14 cellular contexts compared by ENCODE assay signal in genomic region chr16:67922740-67923139, GRCh38. TPM values are rescaled to one million over a fixed set of nuclear protein-coding genes. Genes with fewer than 3 reads are reported as not detected.
DNase-seq lines count a peak whose midpoint lies in the region; ATAC-seq and TF ChIP-seq lines count a peak whose summit lies in the region.
"Had no signal": no experiment of that assay in that cellular context is flagged by ENCODE, and none has a peak within 500 bp of the region (broad histone marks: within the 10 kb centered on the region; RNA-seq: fewer than 3 reads in every experiment).

No MANE protein-coding gene starts in this region.

- H3K23me2 ChIP-seq in H9 (ENCODE audit: insufficient read length, low read depth, low read length, poor library complexity, severe bottlenecking) = no peaks in the 10 kb centered on the region

- intact Hi-C loops in CD8-positive, alpha-beta T cell (cut with DNase I, micrococcal nuclease) = loop anchor here in 1 of 2 experiments (10.0 kb wide), 1 partner anchor 398 kb away; the partner anchor contains the start of gene RIPOR1
- intact Hi-C loops in spleen (cut with DNase I; ENCODE audit: low total_unique reads) = loop anchor here (10.0 kb wide), 1 partner anchor 248 kb away; no protein-coding TSS in a partner anchor
- intact Hi-C loops in gastrocnemius medialis (cut with DNase I; ENCODE audit: low total_unique reads) = loop anchor here (10.0 kb wide), 1 partner anchor 248 kb away; no protein-coding TSS in a partner anchor

- no peak overlapping the region for H3K14ac ChIP-seq in mesenchymal stem cell (ENCODE audit: low read length in 2 of 2)
- H3K14ac ChIP-seq in H9 (ENCODE audit: insufficient read depth, low read length) = no peak overlapping the region

- TF ChIP-seq POLR2A in spleen (IDR thresholded peaks at IDR 0.05) (no peak), gastrocnemius medialis (IDR thresholded peaks at IDR 0.05) (no peak)

- no peak overlapping the region for H2BK12ac ChIP-seq in mesenchymal stem cell (ENCODE audit: low read length in 2 of 2)
- no peak overlapping the region for H2BK12ac ChIP-seq in H9 (ENCODE audit: insufficient read length, low read depth, low read length)

- CTCF ChIA-PET in CD8-positive, alpha-beta T cell (lab: Charles Lee) = interaction anchor here (1.4 to 1.6 kb wide), 3 partner anchors 15 to 40 kb away, joined by 3 to 8 read pairs (median 4); partner anchors contain the start of gene NRN1L

- H3K4me1 Mint-ChIP-seq in CD8-positive, alpha-beta T cell (ENCODE audit: low read depth) = peaks cover 7% of the 10 kb centered on the region
- H3K4me1 Mint-ChIP-seq in H9 = peaks cover 7 to 16% of the 10 kb centered on the region in 2 experiments; a peak in 3 of 4 replicates

- H4K20me1 ChIP-seq in Karpas-422 (ENCODE audit: insufficient read depth, low read depth, low read length) (no peaks in the 10 kb centered on the region), H9 (ENCODE audit: control insufficient read depth, insufficient read depth, insufficient read length) (no peaks in the 10 kb centered on the region)

- H3K23ac ChIP-seq in mesenchymal stem cell (ENCODE audit: low read length in 2 of 2) (no peak overlapping the region), H9 (ENCODE audit: insufficient read length, low read depth, low read length) (no peak overlapping the region)

- H3K9me2 ChIP-seq in Karpas-422 (replicated peaks; ENCODE audit: insufficient read depth, low read length) = no peaks in the 10 kb centered on the region

- 88% methylated on average over 8 of the region's 8 CpGs for WGBS in mesenchymal stem cell
- WGBS in spleen, 5 donors = 78 to 91% (median 86%) methylated on average over 4 to 8 of the region's 8 CpGs
- WGBS in H9 (ENCODE audit: extremely low coverage, insufficient read length, low lambda C conversion rate) = no CpG with 5 or more reads among the region's 8 CpGs

- H3K4me1 ChIP-seq in CD8-positive, alpha-beta T cell (ENCODE audit: insufficient read depth, low read length) = no peaks in the 10 kb centered on the region
- peaks cover 12% of the 10 kb centered on the region for H3K4me1 ChIP-seq in Karpas-422 (ENCODE audit: low read length)
- peaks cover 23% of the 10 kb centered on the region for H3K4me1 ChIP-seq in mesenchymal stem cell (ENCODE audit: control insufficient read depth, insufficient read depth, low read depth, low read length)
- peaks cover 5 to 47% (median 24%) of the 10 kb centered on the region in 6 donors for H3K4me1 ChIP-seq in spleen
- H3K4me1 ChIP-seq in gastrocnemius medialis = peaks cover 75 to 86% of the 10 kb centered on the region in 2 donors
- H3K4me1 ChIP-seq in H9 (ENCODE audit: insufficient read depth, low read length) = no peaks in the 10 kb centered on the region
- H3K4me1 ChIP-seq: colonic mucosa had no signal

- TF ChIP-seq CTCF in CD8-positive, alpha-beta T cell (IDR thresholded peaks at IDR 0.05) = no peak
- TF ChIP-seq CTCF in spleen (IDR thresholded peaks at IDR 0.05 in 8 of 11, conservative IDR thresholded peaks at IDR 0.05 in 3 of 11) (no peak), gastrocnemius medialis (IDR thresholded peaks at IDR 0.05 in 4 of 5, conservative IDR thresholded peaks at IDR 0.05 in 1 of 5) (no peak), H9 (conservative IDR thresholded peaks at IDR 0.05) (no peak)

- peaks cover 8% of the 10 kb centered on the region; the same call in 1 of the 2 replicates for H3K79me2 ChIP-seq in Karpas-422 (ENCODE audit: low read length)
- H3K79me2 ChIP-seq in H9 (ENCODE audit: insufficient read depth, low read length) = no peaks in the 10 kb centered on the region

- H3K27me3 Mint-ChIP-seq in CD8-positive, alpha-beta T cell (ENCODE audit: low read depth) = no peaks in the 10 kb centered on the region
- H3K27me3 Mint-ChIP-seq in H9 (ENCODE audit: low read depth) = no peaks in the 10 kb centered on the region
- H3K27me3 Mint-ChIP-seq: IgD-negative memory B cell had no signal

- H3K4me2 ChIP-seq in Karpas-422 (ENCODE audit: low read depth, low read length, poor library complexity, severe bottlenecking) = no peak overlapping the region
- no peak overlapping the region for H3K4me2 ChIP-seq in mesenchymal stem cell (ENCODE audit: low read length, poor library complexity, severe bottlenecking)
- H3K4me2 ChIP-seq in H9 (ENCODE audit: insufficient read depth, insufficient read length, low read length) = no peak overlapping the region
- H3K4me2 ChIP-seq: PC-9 had no signal

- peaks cover 53% of the 10 kb centered on the region for H3K36me3 Mint-ChIP-seq in CD8-positive, alpha-beta T cell
- H3K36me3 Mint-ChIP-seq in H9 (ENCODE audit: insufficient read depth in 1 of 3, low read depth in 3 of 3) = peaks cover 1 to 9% (median 2%) of the 10 kb centered on the region in 3 experiments; a peak in 4 of 7 replicates

- no peaks in the 10 kb centered on the region for H3K9me3 Mint-ChIP-seq in CD8-positive, alpha-beta T cell
- H3K9me3 Mint-ChIP-seq in H9 = no peaks in the 10 kb centered on the region
- H3K9me3 Mint-ChIP-seq: IgD-negative memory B cell had no signal

- no peak overlapping the region for H2BK15ac ChIP-seq in mesenchymal stem cell (ENCODE audit: low read depth, poor library complexity, severe bottlenecking)
- H2BK15ac ChIP-seq in H9 (ENCODE audit: low read depth, low read length) = no peak overlapping the region

- POLR2A ChIA-PET in CD8-positive, alpha-beta T cell (lab: Charles Lee) = no interaction called here

- H3K9ac ChIP-seq in Karpas-422 (ENCODE audit: low read length) (no peak overlapping the region), mesenchymal stem cell (ENCODE audit: low read length) (peak overlapping the region; percentile 21), H9 (ENCODE audit: extremely low read depth, insufficient read length, low read length) (no peak overlapping the region)

- no peak for ATAC-seq in CD8-positive, alpha-beta T cell
- ATAC-seq in gastrocnemius medialis = no peak

- peak in 1 of 7 experiments; percentile 2 for DNase-seq in CD8-positive, alpha-beta T cell
- peak; percentile 41 for DNase-seq in Karpas-422
- peak; percentile 74 for DNase-seq in RPMI8226
- DNase-seq in mesenchymal stem cell = no peak
- no peak for DNase-seq in NCI-H226
- no peak for DNase-seq in spleen
- no peak for DNase-seq in gastrocnemius medialis
- no peak for DNase-seq in H9
- DNase-seq: colonic mucosa, esophagus squamous epithelium, NCI-H1930, PC-9, transverse colon had no signal

- no peaks in the 10 kb centered on the region for H3K27me3 ChIP-seq in CD8-positive, alpha-beta T cell (ENCODE audit: insufficient read depth, low read length)
- H3K27me3 ChIP-seq in Karpas-422 (ENCODE audit: low read length) (no peaks in the 10 kb centered on the region), mesenchymal stem cell (ENCODE audit: control insufficient read depth in 1 of 2, insufficient read depth in 1 of 2, low read length in 2 of 2) (no peaks in the 10 kb centered on the region), spleen (replicated peaks in 1 of 7) (no peaks in the 10 kb centered on the region), gastrocnemius medialis (no peaks in the 10 kb centered on the region), H9 (ENCODE audit: insufficient read depth, low read length) (no peaks in the 10 kb centered on the region)
- H3K27me3 ChIP-seq: colonic mucosa, esophagus squamous epithelium, transverse colon had no signal

- peak overlapping the region; percentile 22 for H3K27ac Mint-ChIP-seq in CD8-positive, alpha-beta T cell
- H3K27ac Mint-ChIP-seq in H9 = 0 out of 7 replicates have a peak overlapping the region, but pooled peaks of 1 of the 3 experiments have one; percentile 53

- no peak overlapping the region for H3K27ac ChIP-seq in CD8-positive, alpha-beta T cell (ENCODE audit: low read depth, low read length)
- H3K27ac ChIP-seq in Karpas-422 (ENCODE audit: low read length) = no peak overlapping the region
- no peak overlapping the region for H3K27ac ChIP-seq in mesenchymal stem cell (ENCODE audit: low read length, poor library complexity, severe bottlenecking)
- no peak overlapping the region for H3K27ac ChIP-seq in spleen
- H3K27ac ChIP-seq in gastrocnemius medialis = peak overlapping the region in 2 of 4 donors; percentile 66 to 81
- no peak overlapping the region for H3K27ac ChIP-seq in H9 (ENCODE audit: insufficient read length, low read depth, low read length)
- H3K27ac ChIP-seq: colonic mucosa, PC-9, transverse colon had no signal

- no peak overlapping the region for H4K8ac ChIP-seq in mesenchymal stem cell (ENCODE audit: low read length)
- no peak overlapping the region for H4K8ac ChIP-seq in H9 (replicated peaks; ENCODE audit: insufficient read length, low read depth, low read length)

- H3K4ac ChIP-seq in mesenchymal stem cell (ENCODE audit: low read depth in 1 of 2, low read length in 2 of 2) = no peak overlapping the region
- no peak overlapping the region for H3K4ac ChIP-seq in H9 (ENCODE audit: low read depth, low read length)

- H2BK5ac ChIP-seq in mesenchymal stem cell (ENCODE audit: low read depth, low read length, poor library complexity, severe bottlenecking) (no peak overlapping the region), H9 (ENCODE audit: insufficient read length, low read length) (no peak overlapping the region)

- H3K79me1 ChIP-seq in mesenchymal stem cell (replicated peaks; ENCODE audit: low read length, poor library complexity, severe bottlenecking) (peaks cover 49% of the 10 kb centered on the region), H9 (ENCODE audit: insufficient read depth, low read depth, low read length, poor library complexity, severe bottlenecking) (no peaks in the 10 kb centered on the region)

- H3T11ph ChIP-seq in H9 (ENCODE audit: low read length) = no peak overlapping the region

- H3K4me3 ChIP-seq in CD8-positive, alpha-beta T cell (ENCODE audit: low read depth, low read length) = no peak overlapping the region
- H3K4me3 ChIP-seq in Karpas-422 (ENCODE audit: low read length) (no peak overlapping the region), mesenchymal stem cell (ENCODE audit: insufficient read depth in 1 of 2, low read depth in 1 of 2, low read length in 2 of 2) (no peak overlapping the region), spleen (no peak overlapping the region), gastrocnemius medialis (no peak overlapping the region)
- H3K4me3 ChIP-seq: colonic mucosa, esophagus squamous epithelium, PC-9, transverse colon had no signal

- no peak overlapping the region for H2BK120ac ChIP-seq in mesenchymal stem cell (ENCODE audit: low read depth, low read length)
- no peak overlapping the region for H2BK120ac ChIP-seq in H9 (ENCODE audit: low read depth, low read length, poor library complexity, severe bottlenecking)

- H3K36me3 ChIP-seq in CD8-positive, alpha-beta T cell (ENCODE audit: insufficient read depth, low read length) = peaks cover 8% of the 10 kb centered on the region
- H3K36me3 ChIP-seq in Karpas-422 (ENCODE audit: insufficient read depth, low read length) (no peaks in the 10 kb centered on the region), mesenchymal stem cell (ENCODE audit: control insufficient read depth in 1 of 2, insufficient read depth in 2 of 2, low read depth in 1 of 2, low read length in 2 of 2) (peaks cover 17 to 51% of the 10 kb centered on the region in 2 experiments), spleen (peaks cover 0 to 94% (median 10%) of the 10 kb centered on the region in 6 donors), gastrocnemius medialis (peaks cover 0 to 7% of the 10 kb centered on the region in 2 donors)
- H3K36me3 ChIP-seq: colonic mucosa had no signal

- in situ Hi-C loops in gastrocnemius medialis (cut with MboI; ENCODE audit: low sequenced_read_pairs in 4 of 4) = loop anchor here in 3 of 4 donors (10.0 kb wide), 2 partner anchors 98 to 108 kb away; no protein-coding TSS in a partner anchor

- H4K91ac ChIP-seq in mesenchymal stem cell (ENCODE audit: low read length) = no peak overlapping the region
- H4K91ac ChIP-seq in H9 (ENCODE audit: insufficient read length, low read depth, low read length) = no peak overlapping the region

- no peaks in the 10 kb centered on the region for H3K9me3 ChIP-seq in CD8-positive, alpha-beta T cell (ENCODE audit: low read length)
- H3K9me3 ChIP-seq in Karpas-422 (ENCODE audit: low read length) = no peaks in the 10 kb centered on the region
- H3K9me3 ChIP-seq in mesenchymal stem cell (ENCODE audit: control insufficient read depth, low read length) = no peaks in the 10 kb centered on the region
- H3K9me3 ChIP-seq in spleen = no peaks in the 10 kb centered on the region
- H3K9me3 ChIP-seq in gastrocnemius medialis = no peaks in the 10 kb centered on the region
- H3K9me3 ChIP-seq in H9 (ENCODE audit: control insufficient read depth, low read depth, low read length) = no peaks in the 10 kb centered on the region
- H3K9me3 ChIP-seq: colonic mucosa, esophagus squamous epithelium, transverse colon had no signal

- no peak overlapping the region for H4K5ac ChIP-seq in H9 (ENCODE audit: insufficient read length, low read depth, low read length)

- no peak overlapping the region for H2AFZ ChIP-seq in Karpas-422 (ENCODE audit: low read length)
- no peak overlapping the region for H2AFZ ChIP-seq in mesenchymal stem cell (ENCODE audit: low read depth, low read length)
- no peak overlapping the region for H2AFZ ChIP-seq in H9 (ENCODE audit: low read length)
- H2AFZ ChIP-seq: PC-9 had no signal

- H3K18ac ChIP-seq in mesenchymal stem cell (ENCODE audit: low read depth in 1 of 2, low read length in 2 of 2) (no peak overlapping the region), H9 (ENCODE audit: insufficient read length, low read depth, low read length) (no peak overlapping the region)

- no peak overlapping the region for H3K56ac ChIP-seq in H9 (ENCODE audit: insufficient read length, low read depth, low read length)

- no peak overlapping the region for H2BK20ac ChIP-seq in H9 (ENCODE audit: low read depth, low read length, poor library complexity, severe bottlenecking)

- H2AK5ac ChIP-seq in mesenchymal stem cell (ENCODE audit: low read length, severe bottlenecking) (no peak overlapping the region), H9 (ENCODE audit: insufficient read length, low read length) (no peak overlapping the region)

- no peak overlapping the region for H3K4me3 Mint-ChIP-seq in CD8-positive, alpha-beta T cell
- H3K4me3 Mint-ChIP-seq in H9 = no peak overlapping the region

RNA-seq across cellular contexts. Expression of gene CTRL, which starts 8.9 kb away (rescaled TPM):
- 10 to 100 TPM; 16.6 to 18.6 TPM for total RNA-seq in CD8-positive, alpha-beta T cell
- total RNA-seq in Karpas-422 (2014; rRNA removed; shearing (Covaris generic); ENCODE audit: low replicate concordance) = 1.0 and 1.6 TPM in 2 replicates
- polyA plus RNA-seq in mesenchymal stem cell (2013, experiment 1 of 2) = 0.43 TPM
- 0.38 TPM for polyA plus RNA-seq in mesenchymal stem cell (2013, experiment 2 of 2)
- total RNA-seq in spleen = 1 to 10 TPM; 2.0 to 8.5 (median 4.6) TPM
- 10 to 100 TPM in 1 of 3 donors, 1 to 10 TPM in 2; 2.7 to 10.3 (median 4.8) TPM for polyA plus RNA-seq in spleen
- total RNA-seq in gastrocnemius medialis = under 1 TPM in 1 of 4 donors, not detected in 3; 0.27 TPM
- 2.7 and 3.3 TPM in 2 replicates for total RNA-seq in H9 (2021)

RNA-seq across cellular contexts. Expression of gene PSMB10, which starts 13.9 kb away (rescaled TPM):
- 10 to 100 TPM; 82.0 to 83.9 TPM for total RNA-seq in CD8-positive, alpha-beta T cell
- 92.4 and 264 TPM in 2 replicates for total RNA-seq in Karpas-422 (2014; rRNA removed; shearing (Covaris generic); ENCODE audit: low replicate concordance)
- 102 TPM for polyA plus RNA-seq in mesenchymal stem cell (2013, experiment 1 of 2)
- polyA plus RNA-seq in mesenchymal stem cell (2013, experiment 2 of 2) = 104 TPM
- total RNA-seq in spleen (100 to 1,000 TPM in 6 of 7 donors, 10 to 100 TPM in 1; 80.3 to 152 (median 128) TPM), gastrocnemius medialis (10 to 100 TPM; 18.3 to 41.4 (median 23.9) TPM), H9 (2021) (24.5 and 25.7 TPM in 2 replicates)
- 100 to 1,000 TPM; 207 to 236 (median 236) TPM for polyA plus RNA-seq in spleen

RNA-seq across cellular contexts. Expression of gene LCAT, which starts 21.2 kb away (rescaled TPM):
- total RNA-seq in CD8-positive, alpha-beta T cell = 1 to 10 TPM; 3.3 to 5.8 TPM
- total RNA-seq in Karpas-422 (2014; rRNA removed; shearing (Covaris generic); ENCODE audit: low replicate concordance) = 1.1 and 1.3 TPM in 2 replicates
- polyA plus RNA-seq in mesenchymal stem cell (2013, experiment 1 of 2) = 11.5 TPM
- polyA plus RNA-seq in mesenchymal stem cell (2013, experiment 2 of 2) = 10.8 TPM
- total RNA-seq in spleen (10 to 100 TPM in 5 of 7 donors, 1 to 10 TPM in 2; 5.2 to 28.5 (median 13.7) TPM), gastrocnemius medialis (10 to 100 TPM in 1 of 4 donors, 1 to 10 TPM in 3; 2.5 to 18.7 (median 3.5) TPM), H9 (2021) (17.7 and 17.8 TPM in 2 replicates)
- polyA plus RNA-seq in spleen = 10 to 100 TPM in 2 of 3 donors, 1 to 10 TPM in 1; 8.5 to 51.6 (median 40.2) TPM

RNA-seq across cellular contexts. Expression of gene PSKH1, which starts 29.7 kb away (rescaled TPM):
- total RNA-seq in CD8-positive, alpha-beta T cell = 10 to 100 TPM; 13.3 to 13.4 TPM
- total RNA-seq in Karpas-422 (2014; rRNA removed; shearing (Covaris generic); ENCODE audit: low replicate concordance) = 7.2 and 14.2 TPM in 2 replicates
- polyA plus RNA-seq in mesenchymal stem cell (2013, experiment 1 of 2) = 17.8 TPM
- polyA plus RNA-seq in mesenchymal stem cell (2013, experiment 2 of 2) = 21.8 TPM
- 10 to 100 TPM; 13.0 to 31.3 (median 26.0) TPM for total RNA-seq in spleen
- 10 to 100 TPM in 1 of 3 donors, 1 to 10 TPM in 2; 5.0 to 16.2 (median 6.8) TPM for polyA plus RNA-seq in spleen
- 10 to 100 TPM in 1 of 4 donors, 1 to 10 TPM in 3; 4.1 to 12.7 (median 6.9) TPM for total RNA-seq in gastrocnemius medialis
- 28.6 and 29.1 TPM in 2 replicates for total RNA-seq in H9 (2021)

RNA-seq across cellular contexts. Expression of gene NRN1L, which starts 38.1 kb away (rescaled TPM):
- total RNA-seq in CD8-positive, alpha-beta T cell = 1 to 10 TPM in 1 of 2 experiments, under 1 TPM in 1; 0.90 to 1.4 TPM
- 0.56 TPM in 1 of 2 replicates, not detected in the other for total RNA-seq in Karpas-422 (2014; rRNA removed; shearing (Covaris generic); ENCODE audit: low replicate concordance)
- polyA plus RNA-seq in mesenchymal stem cell (2013, experiment 1 of 2) = 0.30 TPM
- 0.37 TPM for polyA plus RNA-seq in mesenchymal stem cell (2013, experiment 2 of 2)
- 1 to 10 TPM in 3 of 7 donors, under 1 TPM in 2, not detected in 2; 0.60 to 6.2 (median 1.2) TPM for total RNA-seq in spleen
- polyA plus RNA-seq in spleen = 1 to 10 TPM; 2.5 to 4.4 (median 3.4) TPM
- total RNA-seq in gastrocnemius medialis = 1 to 10 TPM in 2 of 4 donors, under 1 TPM in 1, not detected in 1; 0.87 to 2.8 (median 1.1) TPM
- total RNA-seq in H9 (2021) = 2.0 and 2.7 TPM in 2 replicates
- total RNA-seq: PC-9 had no signal

Comparison
In these comparisons a context has a peak if more than half of its experiments do, and no peak if none do; other contexts are left out.
1. DNase-seq: peak in Karpas-422 (single experiment) and RPMI8226 (single experiment); none in mesenchymal stem cell (single experiment), NCI-H226 (single experiment), spleen (single experiment), gastrocnemius medialis (0 of 2) and H9 (single experiment).